Comparison of ENCODE assay signal across 2 cellular contexts in genomic region chr13:93700115-93700514, GRCh38.
TF ChIP-seq lines count a peak whose summit lies in the region.

No MANE protein-coding gene starts in this region.

TF ChIP-seq in SK-N-SH, 30 proteins besides CTCF, POLR2A, EP300 and RAD21:
- TF ChIP-seq IRF3 (IDR thresholded peaks at IDR 0.05; ENCODE audit: low read depth, low read length) (no peak), PBX3 (IDR thresholded peaks at IDR 0.05) (peak; percentile 60), GABPA (IDR thresholded peaks at IDR 0.05; ENCODE audit: low read depth) (no peak), ELF1 (IDR thresholded peaks at IDR 0.05) (no peak), MEF2A (IDR thresholded peaks at IDR 0.05; ENCODE audit: borderline replicate concordance, low read depth) (no peak), TCF12 (IDR thresholded peaks at IDR 0.05) (peak; percentile 44; the same call in 1 of the 2 replicates), FOXJ3 (CRISPR knock-in tag; IDR thresholded peaks at IDR 0.05) (no peak)

TF ChIP-seq in H1, 55 proteins besides CTCF, POLR2A, EP300 and RAD21:
- TF ChIP-seq JUN (IDR thresholded peaks at IDR 0.05; ENCODE audit: low read depth, low read length) (no peak), PHF8 (conservative IDR thresholded peaks at IDR 0.05; ENCODE audit: low read depth, low read length) (no peak), CREB1 (IDR thresholded peaks at IDR 0.05) (no peak), CEBPB (IDR thresholded peaks at IDR 0.05; ENCODE audit: low read depth, low read length) (no peak), USF2 (IDR thresholded peaks at IDR 0.05; ENCODE audit: low read length) (no peak), EGR1 (IDR thresholded peaks at IDR 0.05; ENCODE audit: borderline replicate concordance, low read depth, low read length) (no peak), TAF1 (IDR thresholded peaks at IDR 0.05; ENCODE audit: low read depth, low read length) (no peak), ATF2 (IDR thresholded peaks at IDR 0.05; ENCODE audit: low read length) (no peak), HDAC6 (IDR thresholded peaks at IDR 0.05; ENCODE audit: low read depth, low read length) (no peak), E2F6 (IDR thresholded peaks at IDR 0.05) (no peak), MAFK (IDR thresholded peaks at IDR 0.05; ENCODE audit: low read depth, low read length) (no peak), BCL11A (IDR thresholded peaks at IDR 0.05; ENCODE audit: low read depth in 2 of 2, low read length in 2 of 2) (no peak), CBX8 (IDR thresholded peaks at IDR 0.05; ENCODE audit: borderline replicate concordance, low read depth, low read length) (no peak), YY1 (IDR thresholded peaks at IDR 0.05; ENCODE audit: low read depth, low read length) (no peak), SP1 (IDR thresholded peaks at IDR 0.05; ENCODE audit: low read depth, low read length) (no peak), SP4 (IDR thresholded peaks at IDR 0.05; ENCODE audit: low read length) (no peak), FOSL1 (IDR thresholded peaks at IDR 0.05; ENCODE audit: insufficient read depth, low read depth, low read length) (no peak), KDM1A (IDR thresholded peaks at IDR 0.05; ENCODE audit: borderline replicate concordance, low read length) (no peak)
TF ChIP-seq in H1: peak in this region for 0.
